11 cellular contexts compared by ENCODE assay signal in genomic region chr13:78372581-78372980, GRCh38.
"Had no signal": no experiment of that assay in that cellular context is flagged by ENCODE, and none has a peak within 500 bp of the region (broad histone marks: within the 10 kb centered on the region; RNA-seq: fewer than 3 reads in every experiment).

No MANE protein-coding gene starts in this region.

- H3K4me1 Mint-ChIP-seq: immature natural killer cell; naive thymus-derived CD4-positive, alpha-beta T cell; stimulated activated naive B cell treated with anti-CD40 and anti-IgM and Interleukin-4, amounts not matched to agents 10 μg/mL and 1 μg/mL and 100 μg/mL, for 72 hours had no signal

- H3K36me3 ChIP-seq: upper lobe of right lung had no signal

- H3K27me3 ChIP-seq: upper lobe of right lung had no signal

- H3K4me3 Mint-ChIP-seq: activated naive CD8-positive, alpha-beta T cell; activated T-cell treated with anti-CD3 and anti-CD28 coated beads, Interleukin-2, amount 50 U/mL, for 4 hours; immature natural killer cell; naive thymus-derived CD4-positive, alpha-beta T cell; stimulated activated naive B cell treated with anti-CD40 and anti-IgM and Interleukin-4, amounts not matched to agents 10 μg/mL and 1 μg/mL and 100 μg/mL, for 72 hours had no signal

- H3K27ac Mint-ChIP-seq: activated naive CD8-positive, alpha-beta T cell; immature natural killer cell; naive thymus-derived CD4-positive, alpha-beta T cell; stimulated activated naive B cell treated with anti-CD40 and anti-IgM and Interleukin-4, amounts not matched to agents 10 μg/mL and 1 μg/mL and 100 μg/mL, for 72 hours had no signal

- H3K27me3 Mint-ChIP-seq: naive thymus-derived CD4-positive, alpha-beta T cell; stimulated activated naive B cell treated with anti-CD40 and anti-IgM and Interleukin-4, amounts not matched to agents 10 μg/mL and 1 μg/mL and 100 μg/mL, for 72 hours had no signal

- ATAC-seq: activated T-cell treated with anti-CD3 and anti-CD28 coated beads, Interleukin-2, amount 50 U/mL, for 4 hours; naive thymus-derived CD4-positive, alpha-beta T cell; stimulated activated naive B cell treated with anti-CD40 and anti-IgM and Interleukin-4, amounts not matched to agents 10 μg/mL and 1 μg/mL and 100 μg/mL, for 72 hours; upper lobe of right lung had no signal

- DNase-seq: activated effector memory CD4-positive, alpha-beta T cell treated with anti-CD3 and anti-CD28 coated beads, Interleukin-2, amount 50 U/mL, for 16 hours; activated T-cell treated with anti-CD3 and anti-CD28 coated beads, Interleukin-2, amount 50 U/mL, for 4 hours; immature natural killer cell; naive thymus-derived CD4-positive, alpha-beta T cell; posterior cingulate gyrus; stimulated activated CD4-positive, alpha-beta T cell treated with anti-CD3 and anti-CD28 coated beads, Interleukin-2, amount 100 ng/mL, for 24 hours; stimulated activated naive B cell treated with anti-CD40 and anti-IgM and Interleukin-4, amounts not matched to agents 10 μg/mL and 1 μg/mL and 100 μg/mL, for 72 hours; T-helper 2 cell; upper lobe of right lung had no signal

- H3K36me3 Mint-ChIP-seq: activated naive CD8-positive, alpha-beta T cell; immature natural killer cell; naive thymus-derived CD4-positive, alpha-beta T cell; stimulated activated naive B cell treated with anti-CD40 and anti-IgM and Interleukin-4, amounts not matched to agents 10 μg/mL and 1 μg/mL and 100 μg/mL, for 72 hours had no signal

- H3K9me3 Mint-ChIP-seq: activated T-cell treated with anti-CD3 and anti-CD28 coated beads, Interleukin-2, amount 50 U/mL, for 4 hours had no signal

- H3K27ac ChIP-seq: upper lobe of right lung had no signal

- H3K4me1 ChIP-seq: upper lobe of right lung had no signal

- H3K9me3 ChIP-seq: upper lobe of right lung had no signal

- H3K4me3 ChIP-seq: lung, upper lobe of right lung had no signal
